2 cellular contexts compared by ENCODE assay signal in the genomic region with DNA sequence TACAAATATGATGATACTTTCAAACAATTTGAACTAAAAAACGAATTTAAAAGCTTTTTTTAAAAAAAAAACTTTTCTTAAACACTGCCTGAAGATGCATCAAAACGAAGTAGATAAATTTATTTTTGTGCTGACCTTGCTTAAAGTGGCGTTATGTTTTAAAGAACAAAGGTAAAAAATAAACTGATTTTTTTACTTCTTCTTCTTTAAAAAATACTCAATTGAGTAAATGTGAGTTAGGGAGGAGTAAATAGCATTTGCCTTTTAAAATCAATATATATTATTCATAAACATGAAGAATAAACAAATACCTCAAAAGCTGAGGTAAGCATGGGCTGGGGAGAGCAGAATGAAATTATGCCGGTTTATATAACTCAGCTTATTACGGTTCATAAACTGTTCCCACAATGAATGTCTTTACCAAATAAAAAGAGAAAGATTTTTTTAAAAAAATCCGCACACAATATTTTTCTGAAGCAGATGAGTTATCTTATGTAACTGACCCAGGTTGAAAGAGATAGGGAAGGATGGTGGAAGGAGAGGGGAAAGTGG.
A peak's percentile ranks its signal among the peaks of the same experiment; 100 is the strongest.
TF ChIP-seq lines count a peak whose summit lies in the region.

No MANE protein-coding gene starts in this region.

TF ChIP-seq in GM23338, 12 proteins besides CTCF, POLR2A, EP300 and RAD21:
- TF ChIP-seq EZH2phosphoT487 (IDR thresholded peaks at IDR 0.05; ENCODE audit: unreplicated experiment) = no peak
- TF ChIP-seq, protein P1, sequence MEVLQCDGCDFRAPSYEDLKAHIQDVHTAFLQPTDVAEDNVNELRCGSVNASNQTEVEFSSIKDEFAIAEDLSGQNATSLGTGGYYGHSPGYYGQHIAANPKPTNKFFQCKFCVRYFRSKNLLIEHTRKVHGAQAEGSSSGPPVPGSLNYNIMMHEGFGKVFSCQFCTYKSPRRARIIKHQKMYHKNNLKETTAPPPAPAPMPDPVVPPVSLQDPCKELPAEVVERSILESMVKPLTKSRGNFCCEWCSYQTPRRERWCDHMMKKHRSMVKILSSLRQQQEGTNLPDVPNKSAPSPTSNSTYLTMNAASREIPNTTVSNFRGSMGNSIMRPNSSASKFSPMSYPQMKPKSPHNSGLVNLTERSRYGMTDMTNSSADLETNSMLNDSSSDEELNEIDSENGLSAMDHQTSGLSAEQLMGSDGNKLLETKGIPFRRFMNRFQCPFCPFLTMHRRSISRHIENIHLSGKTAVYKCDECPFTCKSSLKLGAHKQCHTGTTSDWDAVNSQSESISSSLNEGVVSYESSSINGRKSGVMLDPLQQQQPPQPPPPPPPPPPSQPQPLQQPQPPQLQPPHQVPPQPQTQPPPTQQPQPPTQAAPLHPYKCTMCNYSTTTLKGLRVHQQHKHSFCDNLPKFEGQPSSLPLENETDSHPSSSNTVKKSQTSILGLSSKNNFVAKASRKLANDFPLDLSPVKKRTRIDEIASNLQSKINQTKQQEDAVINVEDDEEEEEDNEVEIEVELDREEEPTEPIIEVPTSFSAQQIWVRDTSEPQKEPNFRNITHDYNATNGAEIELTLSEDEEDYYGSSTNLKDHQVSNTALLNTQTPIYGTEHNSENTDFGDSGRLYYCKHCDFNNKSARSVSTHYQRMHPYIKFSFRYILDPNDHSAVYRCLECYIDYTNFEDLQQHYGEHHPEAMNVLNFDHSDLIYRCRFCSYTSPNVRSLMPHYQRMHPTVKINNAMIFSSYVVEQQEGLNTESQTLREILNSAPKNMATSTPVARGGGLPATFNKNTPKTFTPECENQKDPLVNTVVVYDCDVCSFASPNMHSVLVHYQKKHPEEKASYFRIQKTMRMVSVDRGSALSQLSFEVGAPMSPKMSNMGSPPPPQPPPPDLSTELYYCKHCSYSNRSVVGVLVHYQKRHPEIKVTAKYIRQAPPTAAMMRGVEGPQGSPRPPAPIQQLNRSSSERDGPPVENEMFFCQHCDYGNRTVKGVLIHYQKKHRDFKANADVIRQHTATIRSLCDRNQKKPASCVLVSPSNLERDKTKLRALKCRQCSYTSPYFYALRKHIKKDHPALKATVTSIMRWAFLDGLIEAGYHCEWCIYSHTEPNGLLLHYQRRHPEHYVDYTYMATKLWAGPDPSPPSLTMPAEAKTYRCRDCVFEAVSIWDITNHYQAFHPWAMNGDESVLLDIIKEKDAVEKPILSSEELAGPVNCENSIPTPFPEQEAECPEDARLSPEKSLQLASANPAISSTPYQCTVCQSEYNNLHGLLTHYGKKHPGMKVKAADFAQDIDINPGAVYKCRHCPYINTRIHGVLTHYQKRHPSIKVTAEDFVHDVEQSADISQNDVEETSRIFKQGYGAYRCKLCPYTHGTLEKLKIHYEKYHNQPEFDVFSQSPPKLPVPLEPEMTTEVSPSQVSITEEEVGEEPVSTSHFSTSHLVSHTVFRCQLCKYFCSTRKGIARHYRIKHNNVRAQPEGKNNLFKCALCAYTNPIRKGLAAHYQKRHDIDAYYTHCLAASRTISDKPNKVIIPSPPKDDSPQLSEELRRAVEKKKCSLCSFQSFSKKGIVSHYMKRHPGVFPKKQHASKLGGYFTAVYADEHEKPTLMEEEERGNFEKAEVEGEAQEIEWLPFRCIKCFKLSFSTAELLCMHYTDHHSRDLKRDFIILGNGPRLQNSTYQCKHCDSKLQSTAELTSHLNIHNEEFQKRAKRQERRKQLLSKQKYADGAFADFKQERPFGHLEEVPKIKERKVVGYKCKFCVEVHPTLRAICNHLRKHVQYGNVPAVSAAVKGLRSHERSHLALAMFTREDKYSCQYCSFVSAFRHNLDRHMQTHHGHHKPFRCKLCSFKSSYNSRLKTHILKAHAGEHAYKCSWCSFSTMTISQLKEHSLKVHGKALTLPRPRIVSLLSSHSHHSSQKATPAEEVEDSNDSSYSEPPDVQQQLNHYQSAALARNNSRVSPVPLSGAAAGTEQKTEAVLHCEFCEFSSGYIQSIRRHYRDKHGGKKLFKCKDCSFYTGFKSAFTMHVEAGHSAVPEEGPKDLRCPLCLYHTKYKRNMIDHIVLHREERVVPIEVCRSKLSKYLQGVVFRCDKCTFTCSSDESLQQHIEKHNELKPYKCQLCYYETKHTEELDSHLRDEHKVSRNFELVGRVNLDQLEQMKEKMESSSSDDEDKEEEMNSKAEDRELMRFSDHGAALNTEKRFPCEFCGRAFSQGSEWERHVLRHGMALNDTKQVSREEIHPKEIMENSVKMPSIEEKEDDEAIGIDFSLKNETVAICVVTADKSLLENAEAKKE (CRISPR knock-in tag; IDR thresholded peaks at IDR 0.05) = no peak
- TF ChIP-seq, protein P2, sequence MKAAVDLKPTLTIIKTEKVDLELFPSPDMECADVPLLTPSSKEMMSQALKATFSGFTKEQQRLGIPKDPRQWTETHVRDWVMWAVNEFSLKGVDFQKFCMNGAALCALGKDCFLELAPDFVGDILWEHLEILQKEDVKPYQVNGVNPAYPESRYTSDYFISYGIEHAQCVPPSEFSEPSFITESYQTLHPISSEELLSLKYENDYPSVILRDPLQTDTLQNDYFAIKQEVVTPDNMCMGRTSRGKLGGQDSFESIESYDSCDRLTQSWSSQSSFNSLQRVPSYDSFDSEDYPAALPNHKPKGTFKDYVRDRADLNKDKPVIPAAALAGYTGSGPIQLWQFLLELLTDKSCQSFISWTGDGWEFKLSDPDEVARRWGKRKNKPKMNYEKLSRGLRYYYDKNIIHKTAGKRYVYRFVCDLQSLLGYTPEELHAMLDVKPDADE (IDR thresholded peaks at IDR 0.05) = no peak
- TF ChIP-seq, protein P3, sequence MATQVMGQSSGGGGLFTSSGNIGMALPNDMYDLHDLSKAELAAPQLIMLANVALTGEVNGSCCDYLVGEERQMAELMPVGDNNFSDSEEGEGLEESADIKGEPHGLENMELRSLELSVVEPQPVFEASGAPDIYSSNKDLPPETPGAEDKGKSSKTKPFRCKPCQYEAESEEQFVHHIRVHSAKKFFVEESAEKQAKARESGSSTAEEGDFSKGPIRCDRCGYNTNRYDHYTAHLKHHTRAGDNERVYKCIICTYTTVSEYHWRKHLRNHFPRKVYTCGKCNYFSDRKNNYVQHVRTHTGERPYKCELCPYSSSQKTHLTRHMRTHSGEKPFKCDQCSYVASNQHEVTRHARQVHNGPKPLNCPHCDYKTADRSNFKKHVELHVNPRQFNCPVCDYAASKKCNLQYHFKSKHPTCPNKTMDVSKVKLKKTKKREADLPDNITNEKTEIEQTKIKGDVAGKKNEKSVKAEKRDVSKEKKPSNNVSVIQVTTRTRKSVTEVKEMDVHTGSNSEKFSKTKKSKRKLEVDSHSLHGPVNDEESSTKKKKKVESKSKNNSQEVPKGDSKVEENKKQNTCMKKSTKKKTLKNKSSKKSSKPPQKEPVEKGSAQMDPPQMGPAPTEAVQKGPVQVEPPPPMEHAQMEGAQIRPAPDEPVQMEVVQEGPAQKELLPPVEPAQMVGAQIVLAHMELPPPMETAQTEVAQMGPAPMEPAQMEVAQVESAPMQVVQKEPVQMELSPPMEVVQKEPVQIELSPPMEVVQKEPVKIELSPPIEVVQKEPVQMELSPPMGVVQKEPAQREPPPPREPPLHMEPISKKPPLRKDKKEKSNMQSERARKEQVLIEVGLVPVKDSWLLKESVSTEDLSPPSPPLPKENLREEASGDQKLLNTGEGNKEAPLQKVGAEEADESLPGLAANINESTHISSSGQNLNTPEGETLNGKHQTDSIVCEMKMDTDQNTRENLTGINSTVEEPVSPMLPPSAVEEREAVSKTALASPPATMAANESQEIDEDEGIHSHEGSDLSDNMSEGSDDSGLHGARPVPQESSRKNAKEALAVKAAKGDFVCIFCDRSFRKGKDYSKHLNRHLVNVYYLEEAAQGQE (IDR thresholded peaks at IDR 0.05; ENCODE audit: unreplicated experiment) = no peak
- TF ChIP-seq POLR2AphosphoS5 (IDR thresholded peaks at IDR 0.05; ENCODE audit: low read depth) = no peak
- TF ChIP-seq EZH2 (IDR thresholded peaks at IDR 0.05; ENCODE audit: low read depth, unreplicated experiment) = peak; percentile 88

TF ChIP-seq in H1, 55 proteins besides CTCF, POLR2A, EP300 and RAD21:
- TF ChIP-seq TCF12 (IDR thresholded peaks at IDR 0.05; ENCODE audit: low read depth, low read length) (0 out of 2 replicates have a peak, but pooled peaks have one; percentile 1), SP2 (IDR thresholded peaks at IDR 0.05; ENCODE audit: low read length) (no peak), MAFK (IDR thresholded peaks at IDR 0.05; ENCODE audit: low read depth, low read length) (peak; percentile 54; the same call in 1 of the 2 replicates)
- TF ChIP-seq, protein P4, sequence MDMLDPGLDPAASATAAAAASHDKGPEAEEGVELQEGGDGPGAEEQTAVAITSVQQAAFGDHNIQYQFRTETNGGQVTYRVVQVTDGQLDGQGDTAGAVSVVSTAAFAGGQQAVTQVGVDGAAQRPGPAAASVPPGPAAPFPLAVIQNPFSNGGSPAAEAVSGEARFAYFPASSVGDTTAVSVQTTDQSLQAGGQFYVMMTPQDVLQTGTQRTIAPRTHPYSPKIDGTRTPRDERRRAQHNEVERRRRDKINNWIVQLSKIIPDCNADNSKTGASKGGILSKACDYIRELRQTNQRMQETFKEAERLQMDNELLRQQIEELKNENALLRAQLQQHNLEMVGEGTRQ (IDR thresholded peaks at IDR 0.05; ENCODE audit: low read length) = no peak
